16 cellular contexts compared by ENCODE assay signal in the genomic region with DNA sequence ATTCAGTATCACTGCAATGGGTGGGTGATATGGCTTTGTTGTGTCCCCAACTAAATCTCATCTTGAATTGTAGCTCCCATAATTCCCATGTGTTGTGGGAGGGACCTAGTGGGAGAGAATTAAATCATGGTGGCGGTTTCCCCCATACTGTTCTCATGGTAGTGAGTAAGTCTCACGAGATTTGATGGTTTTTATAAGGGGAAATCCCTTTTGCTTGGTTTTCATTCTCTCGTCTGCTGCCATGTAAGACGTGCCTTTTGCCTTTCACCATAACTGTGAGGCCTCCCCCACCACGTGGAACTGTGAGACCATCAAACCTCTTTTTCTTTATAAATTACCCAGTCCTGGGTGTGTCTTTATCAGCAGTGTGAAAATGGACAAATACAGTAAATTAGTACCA. TPM values are rescaled to one million over a fixed set of nuclear protein-coding genes. Genes with fewer than 3 reads are reported as not detected.
A peak's percentile ranks its signal among the peaks of the same experiment; 100 is the strongest.
DNase-seq lines count a peak whose midpoint lies in the region; ATAC-seq, FAIRE-seq and TF ChIP-seq lines count a peak whose summit lies in the region.
"Had no signal": no experiment of that assay in that cellular context is flagged by ENCODE, and none has a peak within 500 bp of the region (broad histone marks: within the 10 kb centered on the region; RNA-seq: fewer than 3 reads in every experiment).

No MANE protein-coding gene starts in this region.

- peak; percentile 20 for FAIRE-seq in H54 (lab: Jason Lieb, UNC)
- FAIRE-seq: A204.1, endometrium, keratinocyte had no signal

- H3K4me2 ChIP-seq in OCI-LY7 (ENCODE audit: low read length) = peak overlapping the region; percentile 68

- H3K27me3 Mint-ChIP-seq in T-helper 2 cell treated with Interferon-gamma antibody and Interleukin-4, amounts not matched to agents 5 μg/mL and 100 μg/mL, for 36 hours (ENCODE audit: low read depth) = peaks cover 3% of the 10 kb centered on the region
- H3K27me3 Mint-ChIP-seq in activated naive CD8-positive, alpha-beta T cell treated with anti-CD3 and anti-CD28 coated beads, Interleukin-2, amount 10 ng/mL, durations not matched to agents 7 days and 5 days = peaks cover 6% of the 10 kb centered on the region

- H3K36me3 Mint-ChIP-seq in T-helper 2 cell treated with Interferon-gamma antibody and Interleukin-4, amounts not matched to agents 5 μg/mL and 100 μg/mL, for 36 hours (ENCODE audit: low read depth) = peaks cover 22% of the 10 kb centered on the region
- H3K36me3 Mint-ChIP-seq in activated naive CD8-positive, alpha-beta T cell treated with anti-CD3 and anti-CD28 coated beads, Interleukin-2, amount 10 ng/mL, durations not matched to agents 7 days and 5 days = peaks cover 21% of the 10 kb centered on the region

- peak overlapping the region; percentile 62 for H3K27ac Mint-ChIP-seq in T-helper 2 cell treated with Interferon-gamma antibody and Interleukin-4, amounts not matched to agents 5 μg/mL and 100 μg/mL, for 36 hours
- H3K27ac Mint-ChIP-seq in activated naive CD8-positive, alpha-beta T cell treated with anti-CD3 and anti-CD28 coated beads, Interleukin-2, amount 10 ng/mL, durations not matched to agents 7 days and 5 days = no peak overlapping the region

- H3K4me1 Mint-ChIP-seq in T-helper 2 cell treated with Interferon-gamma antibody and Interleukin-4, amounts not matched to agents 5 μg/mL and 100 μg/mL, for 36 hours (ENCODE audit: low read depth) = peaks cover 32% of the 10 kb centered on the region
- H3K4me1 Mint-ChIP-seq in activated naive CD8-positive, alpha-beta T cell treated with anti-CD3 and anti-CD28 coated beads, Interleukin-2, amount 10 ng/mL, durations not matched to agents 7 days and 5 days = peaks cover 30% of the 10 kb centered on the region
- H3K4me1 Mint-ChIP-seq: neural crest cell had no signal

- no peak for ATAC-seq in activated naive CD8-positive, alpha-beta T cell treated with anti-CD3 and anti-CD28 coated beads, Interleukin-2, amount 10 ng/mL, durations not matched to agents 7 days and 5 days (ENCODE audit: low read depth)
- no peak for ATAC-seq in HG03159 (IDR thresholded peaks at IDR 0.05; ENCODE audit: unreplicated experiment)
- ATAC-seq: upper lobe of right lung had no signal

- TF ChIP-seq CTCF in OCI-LY7 (conservative IDR thresholded peaks at IDR 0.05; ENCODE audit: low read length) = no peak

- intact Hi-C loops in OCI-LY7 (cut with micrococcal nuclease; ENCODE audit: unreplicated experiment) = no loop called here

- no peak for DNase-seq in T-helper 2 cell treated with Interferon-gamma antibody and Interleukin-4, amounts not matched to agents 5 μg/mL and 100 μg/mL, for 36 hours (ENCODE audit: low spot score)
- DNase-seq in T-helper 2 cell (no peak), H54 (ENCODE audit: insufficient read length, low spot score) (no peak), OCI-LY7 (ENCODE audit: low spot score) (peak; percentile 31), NOMO-1 treated with dmso at 0.1 percent for 144 hours (lab: John Stamatoyannopoulos, UW; ENCODE audit: unreplicated experiment) (no peak), DMS153 treated with DMSO at 0.1 percent for 48 hours (lab: John Stamatoyannopoulos, UW; ENCODE audit: unreplicated experiment) (no peak)
- DNase-seq in activated naive CD8-positive, alpha-beta T cell treated with anti-CD3 and anti-CD28 coated beads, Interleukin-2, amount 10 ng/mL, durations not matched to agents 7 days and 5 days = no peak
- DNase-seq: NCI-H187 treated with DMSO at 0.1 percent for 48 hours; stimulated activated naive CD4-positive, alpha-beta T cell; SW 1271; upper lobe of right lung had no signal

- CTCF ChIA-PET in OCI-LY7 (lab: Charles Lee; ENCODE audit: unreplicated experiment) = interaction anchor here (0.6 kb wide), 1 partner anchor 86 kb away, joined by 3 read pairs; no protein-coding TSS in a partner anchor

- peaks cover 44% of the 10 kb centered on the region for H3K79me2 ChIP-seq in OCI-LY7 (ENCODE audit: insufficient read depth, low read depth, low read length)

- peaks cover 49% of the 10 kb centered on the region for H3K4me1 ChIP-seq in OCI-LY7 (ENCODE audit: insufficient read depth, low read length, poor library complexity, severe bottlenecking)
- H3K4me1 ChIP-seq: upper lobe of right lung had no signal

- peak overlapping the region; percentile 72 for H3K4me3 ChIP-seq in OCI-LY7 (ENCODE audit: low read depth, low read length, poor library complexity, severe bottlenecking)
- H3K4me3 ChIP-seq: upper lobe of right lung had no signal

- H3K9me3 Mint-ChIP-seq in T-helper 2 cell treated with Interferon-gamma antibody and Interleukin-4, amounts not matched to agents 5 μg/mL and 100 μg/mL, for 36 hours = peaks cover 5% of the 10 kb centered on the region
- H3K9me3 Mint-ChIP-seq in activated naive CD8-positive, alpha-beta T cell treated with anti-CD3 and anti-CD28 coated beads, Interleukin-2, amount 10 ng/mL, durations not matched to agents 7 days and 5 days = peaks cover 3% of the 10 kb centered on the region
- H3K9me3 Mint-ChIP-seq: neural crest cell had no signal

- peaks cover 35% of the 10 kb centered on the region for H3K36me3 ChIP-seq in OCI-LY7 (ENCODE audit: insufficient read depth, low read length)
- H3K36me3 ChIP-seq: upper lobe of right lung had no signal

- H3K27ac ChIP-seq in OCI-LY7 (ENCODE audit: low read depth, low read length, poor library complexity, severe bottlenecking) = no peak overlapping the region
- H3K27ac ChIP-seq: upper lobe of right lung had no signal

- H3K9me3 ChIP-seq in OCI-LY7 (ENCODE audit: low read length) = 0 out of 2 replicates have a peak, but pooled peaks cover 4% of the 10 kb centered on the region
- H3K9me3 ChIP-seq: upper lobe of right lung had no signal

- H3K4me3 Mint-ChIP-seq in T-helper 2 cell treated with Interferon-gamma antibody and Interleukin-4, amounts not matched to agents 5 μg/mL and 100 μg/mL, for 36 hours = peak overlapping the region; percentile 87
- peak overlapping the region; percentile 58 for H3K4me3 Mint-ChIP-seq in activated naive CD8-positive, alpha-beta T cell treated with anti-CD3 and anti-CD28 coated beads, Interleukin-2, amount 10 ng/mL, durations not matched to agents 7 days and 5 days
- H3K4me3 Mint-ChIP-seq: neural crest cell had no signal

- TF ChIP-seq POLR2A in H54 (IDR thresholded peaks at IDR 0.05; ENCODE audit: low read depth, low read length) = no peak

- H3K9me2 ChIP-seq in OCI-LY7 (ENCODE audit: insufficient read depth, low read length) = no peaks in the 10 kb centered on the region

- H2AFZ ChIP-seq in OCI-LY7 (ENCODE audit: low read length) = no peak overlapping the region

- BruUV-seq in OCI-LY7 (replicated peaks; lab: Mats Ljungman, UMichigan) = no TSS peak

- POLR2A ChIA-PET in OCI-LY7 (lab: Charles Lee) = interaction anchor here (0.7 to 4.3 kb wide), 4 partner anchors 9 to 26 kb away, joined by 3 to 41 read pairs (median 6); a partner anchor contains a TSS
- POLR2A ChIA-PET in activated naive CD8-positive, alpha-beta T cell treated with anti-CD3 and anti-CD28 coated beads, Interleukin-2, amount 10 ng/mL, durations not matched to agents 7 days and 5 days (lab: Charles Lee) = interaction anchor here (1.2 to 4.2 kb wide), 2 partner anchors 9 to 209 kb away, joined by 6 to 42 read pairs; a partner anchor contains a TSS

- no peaks in the 10 kb centered on the region; the same call in 1 of the 2 replicates for H4K20me1 ChIP-seq in OCI-LY7 (ENCODE audit: insufficient read depth, low read length)

RNA-seq across cellular contexts. Expression of a gene that starts 9.5 kb away (rescaled TPM):
- total RNA-seq in OCI-LY7 (2014; rRNA removed; shearing (Covaris generic)) = 63.7 and 70.6 TPM in 2 replicates
- total RNA-seq in OCI-LY7 (2022) = 50.4 and 56.9 TPM in 2 replicates
- total RNA-seq in activated naive CD8-positive, alpha-beta T cell treated with anti-CD3 and anti-CD28 coated beads, Interleukin-2, amount 10 ng/mL, durations not matched to agents 7 days and 5 days = 10 to 100 TPM; 30.0 to 31.1 TPM
